ENCODE assay signal across 2 cellular contexts in the genomic region with DNA sequence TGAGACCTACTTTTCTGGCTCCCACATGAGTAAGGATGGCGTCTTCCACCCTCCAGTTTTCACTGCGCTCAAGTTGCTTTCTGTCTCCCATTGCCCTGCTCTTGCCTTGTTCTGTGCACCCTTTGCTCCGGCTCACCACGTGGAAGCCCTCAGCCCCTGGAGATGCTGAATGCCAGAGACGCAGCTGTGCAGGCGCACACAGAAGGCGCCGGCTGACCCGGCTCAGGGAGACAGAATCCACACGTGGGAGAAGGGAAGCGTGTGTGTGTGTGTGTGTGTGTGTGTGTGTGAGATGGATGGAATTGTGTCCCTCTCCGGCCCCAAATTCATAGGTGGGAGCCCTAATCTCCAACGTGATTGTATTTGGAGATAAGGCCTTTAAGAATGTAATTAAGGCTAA.
TF ChIP-seq lines count a peak whose summit lies in the region.

No MANE protein-coding gene starts in this region.

TF ChIP-seq in A549, 52 proteins besides CTCF, POLR2A, EP300 and RAD21:
- TF ChIP-seq GATA3 (IDR thresholded peaks at IDR 0.05; ENCODE audit: borderline replicate concordance) = no peak
- TF ChIP-seq FOSB (CRISPR knock-in tag; IDR thresholded peaks at IDR 0.05) = no peak
- TF ChIP-seq, protein P1, sequence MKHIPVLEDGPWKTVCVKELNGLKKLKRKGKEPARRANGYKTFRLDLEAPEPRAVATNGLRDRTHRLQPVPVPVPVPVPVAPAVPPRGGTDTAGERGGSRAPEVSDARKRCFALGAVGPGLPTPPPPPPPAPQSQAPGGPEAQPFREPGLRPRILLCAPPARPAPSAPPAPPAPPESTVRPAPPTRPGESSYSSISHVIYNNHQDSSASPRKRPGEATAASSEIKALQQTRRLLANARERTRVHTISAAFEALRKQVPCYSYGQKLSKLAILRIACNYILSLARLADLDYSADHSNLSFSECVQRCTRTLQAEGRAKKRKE (CRISPR knock-in tag; IDR thresholded peaks at IDR 0.05; ENCODE audit: low read depth) = no peak
- TF ChIP-seq EHF (CRISPR knock-in tag; IDR thresholded peaks at IDR 0.05) = no peak
- TF ChIP-seq SREBF2 (IDR thresholded peaks at IDR 0.05) = no peak
- TF ChIP-seq ESRRA (IDR thresholded peaks at IDR 0.05; ENCODE audit: borderline replicate concordance, low read length) = no peak
- no peak for TF ChIP-seq CHD2 (IDR thresholded peaks at IDR 0.05; ENCODE audit: low read length, partially characterized antibody)
- no peak for TF ChIP-seq FOSL2 (IDR thresholded peaks at IDR 0.05)
- TF ChIP-seq FOSL2 (CRISPR knock-in tag; IDR thresholded peaks at IDR 0.05) = no peak
- no peak for TF ChIP-seq MAZ (IDR thresholded peaks at IDR 0.05; ENCODE audit: borderline replicate concordance, low read depth, low read length)
- TF ChIP-seq, protein P2, sequence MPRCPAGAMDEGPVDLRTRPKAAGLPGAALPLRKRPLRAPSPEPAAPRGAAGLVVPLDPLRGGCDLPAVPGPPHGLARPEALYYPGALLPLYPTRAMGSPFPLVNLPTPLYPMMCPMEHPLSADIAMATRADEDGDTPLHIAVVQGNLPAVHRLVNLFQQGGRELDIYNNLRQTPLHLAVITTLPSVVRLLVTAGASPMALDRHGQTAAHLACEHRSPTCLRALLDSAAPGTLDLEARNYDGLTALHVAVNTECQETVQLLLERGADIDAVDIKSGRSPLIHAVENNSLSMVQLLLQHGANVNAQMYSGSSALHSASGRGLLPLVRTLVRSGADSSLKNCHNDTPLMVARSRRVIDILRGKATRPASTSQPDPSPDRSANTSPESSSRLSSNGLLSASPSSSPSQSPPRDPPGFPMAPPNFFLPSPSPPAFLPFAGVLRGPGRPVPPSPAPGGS (IDR thresholded peaks at IDR 0.05) = no peak
- TF ChIP-seq ZSCAN20 (CRISPR knock-in tag; IDR thresholded peaks at IDR 0.05) = no peak
- TF ChIP-seq RFX5 (IDR thresholded peaks at IDR 0.05) = no peak
- TF ChIP-seq TP53 (CRISPR knock-in tag; IDR thresholded peaks at IDR 0.05) = no peak
- TF ChIP-seq HEYL (CRISPR knock-in tag; IDR thresholded peaks at IDR 0.05) = no peak
- no peak for TF ChIP-seq NR3C1 (IDR thresholded peaks at IDR 0.05)
- no peak for TF ChIP-seq EHMT2 (IDR thresholded peaks at IDR 0.05; ENCODE audit: low read depth)
- no peak for TF ChIP-seq ZNF302 (CRISPR knock-in tag; IDR thresholded peaks at IDR 0.05)
- TF ChIP-seq CEBPB (IDR thresholded peaks at IDR 0.05) = no peak

TF ChIP-seq in HCT116, 20 proteins besides CTCF, POLR2A, EP300 and RAD21:
- TF ChIP-seq JUND (IDR thresholded peaks at IDR 0.05) = no peak
